ENCODE assay signal across 17 cellular contexts in the genomic region with DNA sequence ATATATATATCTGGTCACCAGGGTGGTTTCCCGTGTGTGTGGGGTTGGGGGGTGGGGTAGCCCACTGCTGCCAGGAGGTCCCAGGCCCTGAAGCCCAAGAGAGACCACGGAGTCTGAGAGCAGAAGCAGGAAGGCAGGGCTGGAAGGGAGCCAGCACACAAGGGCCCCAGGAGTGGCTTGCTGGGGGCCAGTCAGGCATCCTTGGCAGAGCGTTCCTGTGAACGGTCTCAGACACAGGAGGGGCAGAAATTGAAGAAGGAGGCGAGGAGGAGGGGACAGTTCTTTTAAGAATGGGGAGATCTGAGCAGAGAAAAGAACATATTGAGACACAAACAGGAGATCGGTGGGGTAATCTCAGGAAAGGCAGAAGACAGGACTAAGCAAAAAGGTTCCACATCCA. TPM values are rescaled to one million over a fixed set of nuclear protein-coding genes. Genes with fewer than 3 reads are reported as not detected.
A peak's percentile ranks its signal among the peaks of the same experiment; 100 is the strongest.
DNase-seq lines count a peak whose midpoint lies in the region; ATAC-seq and TF ChIP-seq lines count a peak whose summit lies in the region.
"Had no signal": no experiment of that assay in that cellular context is flagged by ENCODE, and none has a peak within 500 bp of the region (broad histone marks: within the 10 kb centered on the region; RNA-seq: fewer than 3 reads in every experiment).

No MANE protein-coding gene starts in this region.

- DNase-seq in activated naive CD4-positive, alpha-beta T cell treated with anti-CD3 and anti-CD28 coated beads, Interleukin-2, amount 10 ng/mL, durations not matched to agents 7 days and 5 days = no peak
- no peak for DNase-seq in activated naive CD4-positive, alpha-beta T cell treated with Interleukin-2 at 50 U/mL for 16 hours
- DNase-seq in T-cell (no peak), memory B cell (ENCODE audit: low spot score in 2 of 2) (no peak), thyroid gland (peak; percentile 72 to 90), NCI-H82 treated with DMSO at 0.1 percent for 48 hours (lab: John Stamatoyannopoulos, UW; ENCODE audit: unreplicated experiment) (no peak), NCI-H82 (lab: John Stamatoyannopoulos, UW) (no peak), GDM1 (lab: John Stamatoyannopoulos, UW) (no peak)
- DNase-seq: activated effector memory CD4-positive, alpha-beta T cell treated with anti-CD3 and anti-CD28 coated beads, Interleukin-2, amount 50 U/mL, for 16 hours; HFFc6; NCI-H1048; NCI-H774; Peyer's patch; psoas muscle; stimulated activated CD4-positive, alpha-beta T cell treated with anti-CD3 and anti-CD28 coated beads, Interleukin-4, amount 100 ng/mL, for 1 hour had no signal

- H3K27me3 ChIP-seq in thyroid gland = no peaks in the 10 kb centered on the region

- ATAC-seq in T-cell (replicated peaks in 1 of 4) (no peak), memory B cell (ENCODE audit: low read depth) (no peak)
- ATAC-seq: psoas muscle had no signal

- H3K9me3 Mint-ChIP-seq in activated naive CD4-positive, alpha-beta T cell treated with anti-CD3 and anti-CD28 coated beads, Interleukin-2, amount 10 ng/mL, durations not matched to agents 7 days and 5 days = no peaks in the 10 kb centered on the region
- H3K9me3 Mint-ChIP-seq in T-cell (no peaks in the 10 kb centered on the region), memory B cell (no peaks in the 10 kb centered on the region)
- H3K9me3 Mint-ChIP-seq: HFFc6 had no signal

- CTCF ChIA-PET in activated naive CD4-positive, alpha-beta T cell treated with anti-CD3 and anti-CD28 coated beads, Interleukin-2, amount 10 ng/mL, durations not matched to agents 7 days and 5 days (lab: Charles Lee) = interaction anchor here (1.6 kb wide), 1 partner anchor 310 kb away, joined by 4 read pairs; no protein-coding TSS in a partner anchor
- CTCF ChIA-PET in T-cell (lab: Charles Lee) = interaction anchor here in 1 of 2 donors (0.5 to 0.9 kb wide), 2 partner anchors 51 to 401 kb away, joined by 3 to 5 read pairs; no protein-coding TSS in a partner anchor

- peaks cover 28% of the 10 kb centered on the region for H3K4me1 Mint-ChIP-seq in activated naive CD4-positive, alpha-beta T cell treated with anti-CD3 and anti-CD28 coated beads, Interleukin-2, amount 10 ng/mL, durations not matched to agents 7 days and 5 days
- peaks cover 25 to 35% (median 32%) of the 10 kb centered on the region in 3 donors for H3K4me1 Mint-ChIP-seq in T-cell
- peaks cover 20% of the 10 kb centered on the region for H3K4me1 Mint-ChIP-seq in memory B cell

- TF ChIP-seq CTCF in thyroid gland (IDR thresholded peaks at IDR 0.05) = no peak

- H3K27ac Mint-ChIP-seq in activated naive CD4-positive, alpha-beta T cell treated with anti-CD3 and anti-CD28 coated beads, Interleukin-2, amount 10 ng/mL, durations not matched to agents 7 days and 5 days = no peak overlapping the region
- H3K27ac Mint-ChIP-seq in T-cell = no peak overlapping the region
- H3K27ac Mint-ChIP-seq in memory B cell = no peak overlapping the region
- H3K27ac Mint-ChIP-seq: HFFc6 had no signal

- H3K27ac ChIP-seq in thyroid gland = no peak overlapping the region
- H3K27ac ChIP-seq: Peyer's patch, psoas muscle, skin epidermis had no signal

- 32 to 33% methylated on average over 6 of the region's 6 CpGs for WGBS in thyroid gland, 2 donors

- peaks cover 80% of the 10 kb centered on the region for H3K27me3 Mint-ChIP-seq in activated naive CD4-positive, alpha-beta T cell treated with anti-CD3 and anti-CD28 coated beads, Interleukin-2, amount 10 ng/mL, durations not matched to agents 7 days and 5 days
- H3K27me3 Mint-ChIP-seq in T-cell = peaks cover 15 to 32% of the 10 kb centered on the region in 2 donors
- peaks cover 26% of the 10 kb centered on the region for H3K27me3 Mint-ChIP-seq in memory B cell

- H3K9me3 ChIP-seq in thyroid gland = no peaks in the 10 kb centered on the region
- H3K9me3 ChIP-seq: Peyer's patch, psoas muscle had no signal

- peak overlapping the region; percentile 76 for H3K4me3 Mint-ChIP-seq in activated naive CD4-positive, alpha-beta T cell treated with anti-CD3 and anti-CD28 coated beads, Interleukin-2, amount 10 ng/mL, durations not matched to agents 7 days and 5 days
- peak overlapping the region; percentile 82 to 97 (median 92) for H3K4me3 Mint-ChIP-seq in T-cell
- peak overlapping the region; percentile 93 for H3K4me3 Mint-ChIP-seq in memory B cell

- no peaks in the 10 kb centered on the region for H3K36me3 ChIP-seq in thyroid gland
- H3K36me3 ChIP-seq: Peyer's patch had no signal

- no peak for TF ChIP-seq POLR2A in thyroid gland (IDR thresholded peaks at IDR 0.05)

- H3K4me1 ChIP-seq in thyroid gland = peaks cover 3 to 22% of the 10 kb centered on the region in 2 donors
- H3K4me1 ChIP-seq: psoas muscle had no signal

- peaks cover 7% of the 10 kb centered on the region for H3K36me3 Mint-ChIP-seq in activated naive CD4-positive, alpha-beta T cell treated with anti-CD3 and anti-CD28 coated beads, Interleukin-2, amount 10 ng/mL, durations not matched to agents 7 days and 5 days
- no peaks in the 10 kb centered on the region for H3K36me3 Mint-ChIP-seq in T-cell
- no peaks in the 10 kb centered on the region for H3K36me3 Mint-ChIP-seq in memory B cell

- intact Hi-C loops in thyroid gland (cut with DNase I) = loop anchor here (5.0 kb wide), 2 partner anchors 52 to 152 kb away; partner anchors contain the start of genes PCED1A and VPS16

- no peak overlapping the region for H3K4me3 ChIP-seq in thyroid gland (replicated peaks in 1 of 3)
- H3K4me3 ChIP-seq: Peyer's patch, psoas muscle, skin epidermis had no signal

- POLR2A ChIA-PET in T-cell (lab: Charles Lee) = no interaction called here

RNA-seq across cellular contexts. Expression of gene EBF4, which starts 1.9 kb away (rescaled TPM):
- total RNA-seq in T-cell (10 to 100 TPM in 1 of 5 donors, 1 to 10 TPM in 4; 4.2 to 10.5 (median 6.8) TPM), thyroid gland (10 to 100 TPM; 24.2 to 55.8 (median 42.4) TPM)
- total RNA-seq: G401 had no signal

RNA-seq across cellular contexts. Expression of gene IDH3B, which starts 26.7 kb away (rescaled TPM):
- total RNA-seq in T-cell = 100 to 1,000 TPM; 101 to 147 (median 117) TPM
- 100 to 1,000 TPM; 126 to 161 (median 141) TPM for total RNA-seq in thyroid gland

RNA-seq across cellular contexts. Expression of gene NOP56, which starts 38.3 kb away (rescaled TPM):
- total RNA-seq in T-cell = 100 to 1,000 TPM; 243 to 279 (median 270) TPM
- total RNA-seq in thyroid gland = 10 to 100 TPM; 46.8 to 85.9 (median 64.1) TPM

Comparison
In these comparisons a context has a peak if more than half of its experiments do, and no peak if none do; other contexts are left out.
1. DNase-seq: peak in thyroid gland (2 of 2); none in activated naive CD4-positive, alpha-beta T cell treated with anti-CD3 and anti-CD28 coated beads, Interleukin-2, amount 10 ng/mL, durations not matched to agents 7 days and 5 days (single experiment), activated naive CD4-positive, alpha-beta T cell treated with Interleukin-2 at 50 U/mL for 16 hours (single experiment), T-cell (0 of 34), memory B cell (0 of 2), NCI-H82 treated with DMSO at 0.1 percent for 48 hours (single experiment), NCI-H82 (single experiment) and GDM1 (single experiment).
2. Peak in every context shown above with its lines, with median percentiles within 50 percentile points of each other: H3K4me3 Mint-ChIP-seq.